11 cellular contexts compared by ENCODE assay signal in genomic region chr2:135664623-135665068, GRCh38.
DNase-seq lines count a peak whose midpoint lies in the region; ATAC-seq and TF ChIP-seq lines count a peak whose summit lies in the region.
"Had no signal": no experiment of that assay in that cellular context is flagged by ENCODE, and none has a peak within 500 bp of the region (broad histone marks: within the 10 kb centered on the region; RNA-seq: fewer than 3 reads in every experiment).

No MANE protein-coding gene starts in this region.

- H3K36me3 ChIP-seq in RWPE2 (ENCODE audit: low read depth) (peaks cover 8% of the 10 kb centered on the region), uterus (no peaks in the 10 kb centered on the region)

- intact Hi-C loops in uterus (cut with DNase I; ENCODE audit: low total_unique reads), result no loop called here

- no peak overlapping the region for H3K27ac ChIP-seq in RWPE2 (ENCODE audit: poor library complexity, severe bottlenecking)
- no peak overlapping the region for H3K27ac ChIP-seq in uterus
- H3K27ac ChIP-seq: C4-2B had no signal

- peaks cover 6 to 12% of the 10 kb centered on the region in 2 donors for H3K36me3 Mint-ChIP-seq in activated T-cell treated with anti-CD3 and anti-CD28 coated beads, Interleukin-2, amount 50 U/mL, for 72 hours (ENCODE audit: insufficient read depth in 2 of 2)
- peaks cover 46% of the 10 kb centered on the region for H3K36me3 Mint-ChIP-seq in stimulated activated effector memory CD8-positive, alpha-beta T cell treated with anti-CD3 and anti-CD28 coated beads, Interleukin-12 subunit alpha, Interleukin-12 subunit beta, amount 100 ng/mL, for 72 hours

- H3K4me3 ChIP-seq in RWPE2 (ENCODE audit: severe bottlenecking), result no peak overlapping the region
- no peak overlapping the region for H3K4me3 ChIP-seq in uterus

- no peak overlapping the region for H3K4me3 Mint-ChIP-seq in activated T-cell treated with anti-CD3 and anti-CD28 coated beads, Interleukin-2, amount 50 U/mL, for 72 hours
- no peak overlapping the region for H3K4me3 Mint-ChIP-seq in stimulated activated effector memory CD8-positive, alpha-beta T cell treated with anti-CD3 and anti-CD28 coated beads, Interleukin-12 subunit alpha, Interleukin-12 subunit beta, amount 100 ng/mL, for 72 hours
- H3K4me3 Mint-ChIP-seq: activated naive CD4-positive, alpha-beta T cell treated with anti-CD3 and anti-CD28 coated beads, Interleukin-2, amount 10 ng/mL, durations not matched to agents 7 days and 5 days; stimulated activated naive CD8-positive, alpha-beta T cell treated with anti-CD3 and anti-CD28 coated beads, Interleukin-15, Interleukin-2, amounts not matched to agents 100 ng/mL and 50 ng/mL, for 24 hours had no signal

- no peaks in the 10 kb centered on the region for H3K27me3 Mint-ChIP-seq in activated T-cell treated with anti-CD3 and anti-CD28 coated beads, Interleukin-2, amount 50 U/mL, for 72 hours (ENCODE audit: low read depth)
- H3K27me3 Mint-ChIP-seq: activated naive CD4-positive, alpha-beta T cell treated with anti-CD3 and anti-CD28 coated beads, Interleukin-2, amount 10 ng/mL, durations not matched to agents 7 days and 5 days; stimulated activated naive CD8-positive, alpha-beta T cell treated with anti-CD3 and anti-CD28 coated beads, Interleukin-15, Interleukin-2, amounts not matched to agents 100 ng/mL and 50 ng/mL, for 24 hours had no signal

- H3K4me1 ChIP-seq in RWPE2 (ENCODE audit: insufficient read depth, poor library complexity, severe bottlenecking), result no peaks in the 10 kb centered on the region
- H3K4me1 ChIP-seq in uterus, result no peaks in the 10 kb centered on the region

- peak; percentile 85 to 89 for ATAC-seq in activated T-cell treated with anti-CD3 and anti-CD28 coated beads, Interleukin-2, amount 50 U/mL, for 72 hours (replicated peaks in 1 of 2)
- ATAC-seq in HG02798 (IDR thresholded peaks at IDR 0.05; ENCODE audit: poor library complexity, unreplicated experiment) (peak; percentile 83), RWPE2 (ENCODE audit: low read depth) (peak; percentile 55; the same call in 2 of the 3 replicates)
- peak; percentile 84 for ATAC-seq in stimulated activated effector memory CD8-positive, alpha-beta T cell treated with anti-CD3 and anti-CD28 coated beads, Interleukin-12 subunit alpha, Interleukin-12 subunit beta, amount 100 ng/mL, for 72 hours

- H3K27ac Mint-ChIP-seq in activated T-cell treated with anti-CD3 and anti-CD28 coated beads, Interleukin-2, amount 50 U/mL, for 72 hours, result peak overlapping the region; percentile 12
- peak overlapping the region; percentile 24 for H3K27ac Mint-ChIP-seq in stimulated activated effector memory CD8-positive, alpha-beta T cell treated with anti-CD3 and anti-CD28 coated beads, Interleukin-12 subunit alpha, Interleukin-12 subunit beta, amount 100 ng/mL, for 72 hours
- H3K27ac Mint-ChIP-seq: activated naive CD4-positive, alpha-beta T cell treated with anti-CD3 and anti-CD28 coated beads, Interleukin-2, amount 10 ng/mL, durations not matched to agents 7 days and 5 days; stimulated activated naive CD8-positive, alpha-beta T cell treated with anti-CD3 and anti-CD28 coated beads, Interleukin-15, Interleukin-2, amounts not matched to agents 100 ng/mL and 50 ng/mL, for 24 hours had no signal

- H3K9me3 ChIP-seq in RWPE2 (ENCODE audit: severe bottlenecking), result no peaks in the 10 kb centered on the region
- no peaks in the 10 kb centered on the region for H3K9me3 ChIP-seq in uterus

- H3K4me1 Mint-ChIP-seq in activated T-cell treated with anti-CD3 and anti-CD28 coated beads, Interleukin-2, amount 50 U/mL, for 72 hours (ENCODE audit: low read depth), result peaks cover 50% of the 10 kb centered on the region
- peaks cover 20% of the 10 kb centered on the region for H3K4me1 Mint-ChIP-seq in stimulated activated effector memory CD8-positive, alpha-beta T cell treated with anti-CD3 and anti-CD28 coated beads, Interleukin-12 subunit alpha, Interleukin-12 subunit beta, amount 100 ng/mL, for 72 hours

- no peak for TF ChIP-seq POLR2A in uterus (IDR thresholded peaks at IDR 0.05)

- TF ChIP-seq CTCF in RWPE2 (IDR thresholded peaks at IDR 0.05; ENCODE audit: poor library complexity, severe bottlenecking) (no peak), uterus (IDR thresholded peaks at IDR 0.05) (no peak)

- H3K27me3 ChIP-seq in RWPE2 (ENCODE audit: insufficient read depth, poor library complexity, severe bottlenecking) (no peaks in the 10 kb centered on the region), uterus (no peaks in the 10 kb centered on the region)

- in situ Hi-C loops in ACHN (cut with HindIII; ENCODE audit: low pct_ligation_motif_present, low pct_unique_long_range_greater_than_20kb, low sequenced_read_pairs), result no loop called here

- DNase-seq in activated T-cell treated with anti-CD3 and anti-CD28 coated beads, Interleukin-2, amount 50 U/mL, for 72 hours, result no peak
- no peak for DNase-seq in activated T-cell treated with anti-CD3 and anti-CD28 coated beads, Interleukin-2, amount 50 U/mL, for 48 hours
- no peak for DNase-seq in RWPE2 (ENCODE audit: low spot score)
- DNase-seq in stimulated activated effector memory CD8-positive, alpha-beta T cell treated with anti-CD3 and anti-CD28 coated beads, Interleukin-12 subunit alpha, Interleukin-12 subunit beta, amount 100 ng/mL, for 72 hours (ENCODE audit: low spot score in 2 of 2), result no peak
- no peak for DNase-seq in activated CD4-positive, alpha-beta T cell treated with anti-CD3 and anti-CD28 coated beads, Interleukin-2, amount 50 U/mL, for 1 hour
- DNase-seq in uterus, result no peak
- DNase-seq in ACHN, result no peak
- DNase-seq: activated naive CD4-positive, alpha-beta T cell treated with anti-CD3 and anti-CD28 coated beads, Interleukin-2, amount 10 ng/mL, durations not matched to agents 7 days and 5 days had no signal

- no peaks in the 10 kb centered on the region for H3K9me3 Mint-ChIP-seq in activated T-cell treated with anti-CD3 and anti-CD28 coated beads, Interleukin-2, amount 50 U/mL, for 72 hours
- no peaks in the 10 kb centered on the region for H3K9me3 Mint-ChIP-seq in stimulated activated effector memory CD8-positive, alpha-beta T cell treated with anti-CD3 and anti-CD28 coated beads, Interleukin-12 subunit alpha, Interleukin-12 subunit beta, amount 100 ng/mL, for 72 hours
- H3K9me3 Mint-ChIP-seq: activated naive CD4-positive, alpha-beta T cell treated with anti-CD3 and anti-CD28 coated beads, Interleukin-2, amount 10 ng/mL, durations not matched to agents 7 days and 5 days; stimulated activated naive CD8-positive, alpha-beta T cell treated with anti-CD3 and anti-CD28 coated beads, Interleukin-15, Interleukin-2, amounts not matched to agents 100 ng/mL and 50 ng/mL, for 24 hours had no signal
